In genomic region chr12:74646831-74647230, GRCh38 we compare ENCODE assay signal across 10 cellular contexts.
DNase-seq lines count a peak whose midpoint lies in the region; ATAC-seq and TF ChIP-seq lines count a peak whose summit lies in the region.
"Had no signal": no experiment of that assay in that cellular context is flagged by ENCODE, and none has a peak within 500 bp of the region (broad histone marks: within the 10 kb centered on the region; RNA-seq: fewer than 3 reads in every experiment).

No MANE protein-coding gene starts in this region.

- no peak overlapping the region for H3K4me3 ChIP-seq in OCI-LY7 (ENCODE audit: low read depth, low read length, poor library complexity, severe bottlenecking)

- no peaks in the 10 kb centered on the region for H3K4me1 Mint-ChIP-seq in stimulated activated effector memory CD8-positive, alpha-beta T cell treated with anti-CD3 and anti-CD28 coated beads, Interleukin-12 subunit alpha, Interleukin-12 subunit beta, amount 100 ng/mL, for 72 hours
- H3K4me1 Mint-ChIP-seq: stimulated activated naive B cell treated with anti-CD40 and anti-IgM and Interleukin-4, amounts not matched to agents 10 μg/mL and 1 μg/mL and 100 μg/mL, for 72 hours had no signal

- no peaks in the 10 kb centered on the region for H3K9me3 ChIP-seq in OCI-LY7 (ENCODE audit: low read length)

- H3K27me3 ChIP-seq in foreskin keratinocyte, result no peaks in the 10 kb centered on the region

- H3K27ac Mint-ChIP-seq in stimulated activated effector memory CD8-positive, alpha-beta T cell treated with anti-CD3 and anti-CD28 coated beads, Interleukin-12 subunit alpha, Interleukin-12 subunit beta, amount 100 ng/mL, for 72 hours, result no peak overlapping the region
- H3K27ac Mint-ChIP-seq: stimulated activated naive B cell treated with anti-CD40 and anti-IgM and Interleukin-4, amounts not matched to agents 10 μg/mL and 1 μg/mL and 100 μg/mL, for 72 hours had no signal

- no peaks in the 10 kb centered on the region for H3K9me3 Mint-ChIP-seq in stimulated activated effector memory CD8-positive, alpha-beta T cell treated with anti-CD3 and anti-CD28 coated beads, Interleukin-12 subunit alpha, Interleukin-12 subunit beta, amount 100 ng/mL, for 72 hours
- H3K9me3 Mint-ChIP-seq: stimulated activated naive B cell treated with anti-CD40 and anti-IgM and Interleukin-4, amounts not matched to agents 10 μg/mL and 1 μg/mL and 100 μg/mL, for 72 hours had no signal

- H2AFZ ChIP-seq in OCI-LY7 (ENCODE audit: low read length), result peak overlapping the region; percentile 42; the same call in 1 of the 2 replicates
- H2AFZ ChIP-seq: parathyroid adenoma had no signal

- BruUV-seq in OCI-LY7 (replicated peaks; lab: Mats Ljungman, UMichigan), result no TSS peak

- H3K27ac ChIP-seq in OCI-LY7 (ENCODE audit: low read depth, low read length, poor library complexity, severe bottlenecking) (no peak overlapping the region), foreskin keratinocyte (no peak overlapping the region)
- H3K27ac ChIP-seq: parathyroid adenoma had no signal

- no peak overlapping the region for H3K4me2 ChIP-seq in OCI-LY7 (ENCODE audit: low read length)

- H3K9me2 ChIP-seq in OCI-LY7 (ENCODE audit: insufficient read depth, low read length), result no peaks in the 10 kb centered on the region

- TF ChIP-seq CTCF in OCI-LY7 (conservative IDR thresholded peaks at IDR 0.05; ENCODE audit: low read length), result peak; percentile 75
- peak; percentile 62 for TF ChIP-seq CTCF in foreskin keratinocyte (conservative IDR thresholded peaks at IDR 0.05)

- CTCF ChIA-PET in OCI-LY7 (lab: Charles Lee; ENCODE audit: unreplicated experiment), result no interaction called here

- ATAC-seq in foreskin keratinocyte (no peak), GM21529 (IDR thresholded peaks at IDR 0.05; ENCODE audit: unreplicated experiment) (no peak), HG02852 (IDR thresholded peaks at IDR 0.05; ENCODE audit: unreplicated experiment) (no peak)
- no peak for ATAC-seq in stimulated activated effector memory CD8-positive, alpha-beta T cell treated with anti-CD3 and anti-CD28 coated beads, Interleukin-12 subunit alpha, Interleukin-12 subunit beta, amount 100 ng/mL, for 72 hours
- ATAC-seq: stimulated activated naive B cell treated with anti-CD40 and anti-IgM and Interleukin-4, amounts not matched to agents 10 μg/mL and 1 μg/mL and 100 μg/mL, for 72 hours had no signal

- H3K4me1 ChIP-seq in OCI-LY7 (ENCODE audit: insufficient read depth, low read length, poor library complexity, severe bottlenecking) (peaks cover 6% of the 10 kb centered on the region), foreskin keratinocyte (no peaks in the 10 kb centered on the region)
- H3K4me1 ChIP-seq: parathyroid adenoma had no signal

- POLR2A ChIA-PET in OCI-LY7 (lab: Charles Lee), result interaction anchor here (0.5 kb wide), 1 partner anchor 251 kb away, joined by 3 read pairs; no protein-coding TSS in a partner anchor

- no peaks in the 10 kb centered on the region for H3K79me2 ChIP-seq in OCI-LY7 (ENCODE audit: insufficient read depth, low read depth, low read length)
- H3K79me2 ChIP-seq: parathyroid adenoma had no signal

- no peaks in the 10 kb centered on the region for H3K36me3 Mint-ChIP-seq in stimulated activated effector memory CD8-positive, alpha-beta T cell treated with anti-CD3 and anti-CD28 coated beads, Interleukin-12 subunit alpha, Interleukin-12 subunit beta, amount 100 ng/mL, for 72 hours
- H3K36me3 Mint-ChIP-seq: stimulated activated naive B cell treated with anti-CD40 and anti-IgM and Interleukin-4, amounts not matched to agents 10 μg/mL and 1 μg/mL and 100 μg/mL, for 72 hours had no signal

- no peaks in the 10 kb centered on the region for H4K20me1 ChIP-seq in OCI-LY7 (ENCODE audit: insufficient read depth, low read length)

- no peaks in the 10 kb centered on the region for H3K36me3 ChIP-seq in OCI-LY7 (ENCODE audit: insufficient read depth, low read length)

- no peak overlapping the region for H3K4me3 Mint-ChIP-seq in stimulated activated effector memory CD8-positive, alpha-beta T cell treated with anti-CD3 and anti-CD28 coated beads, Interleukin-12 subunit alpha, Interleukin-12 subunit beta, amount 100 ng/mL, for 72 hours
- H3K4me3 Mint-ChIP-seq: stimulated activated naive B cell treated with anti-CD40 and anti-IgM and Interleukin-4, amounts not matched to agents 10 μg/mL and 1 μg/mL and 100 μg/mL, for 72 hours had no signal

- intact Hi-C loops in OCI-LY7 (cut with micrococcal nuclease; ENCODE audit: unreplicated experiment), result loop anchor here (2.0 kb wide), 1 partner anchor 230 kb away; no protein-coding TSS in a partner anchor

- peak; percentile 68 for DNase-seq in Ammon's horn (ENCODE audit: low spot score)
- peak; percentile 24 for DNase-seq in HT1080 (ENCODE audit: low read depth)
- peak; percentile 28 for DNase-seq in OCI-LY7 (ENCODE audit: low spot score)
- DNase-seq in foreskin keratinocyte, result peak in 1 of 2 donors; percentile 24
- DNase-seq in stimulated activated effector memory CD8-positive, alpha-beta T cell treated with anti-CD3 and anti-CD28 coated beads, Interleukin-12 subunit alpha, Interleukin-12 subunit beta, amount 100 ng/mL, for 72 hours (ENCODE audit: low spot score in 2 of 2), result no peak
- DNase-seq in activated CD4-positive, alpha-beta T cell treated with anti-CD3 and anti-CD28 coated beads, Interleukin-2, amount 50 U/mL, for 1 hour, result no peak
- DNase-seq: stimulated activated naive B cell treated with anti-CD40 and anti-IgM and Interleukin-4, amounts not matched to agents 10 μg/mL and 1 μg/mL and 100 μg/mL, for 72 hours had no signal

Comparison
In these comparisons a context has a peak if more than half of its experiments do, and no peak if none do; other contexts are left out.
1. DNase-seq: peak in Ammon's horn (single experiment), HT1080 (single experiment) and OCI-LY7 (single experiment); none in stimulated activated effector memory CD8-positive, alpha-beta T cell treated with anti-CD3 and anti-CD28 coated beads, Interleukin-12 subunit alpha, Interleukin-12 subunit beta, amount 100 ng/mL, for 72 hours (0 of 2) and activated CD4-positive, alpha-beta T cell treated with anti-CD3 and anti-CD28 coated beads, Interleukin-2, amount 50 U/mL, for 1 hour (single experiment).